Comparison of ENCODE assay signal across 11 cellular contexts in genomic region chrX:46710425-46710824, GRCh38. TPM values are rescaled to one million over a fixed set of nuclear protein-coding genes. Genes with fewer than 3 reads are reported as not detected.
DNase-seq lines count a peak whose midpoint lies in the region; ATAC-seq and TF ChIP-seq lines count a peak whose summit lies in the region.
"Had no signal": no experiment of that assay in that cellular context is flagged by ENCODE, and none has a peak within 500 bp of the region (broad histone marks: within the 10 kb centered on the region; RNA-seq: fewer than 3 reads in every experiment).

No MANE protein-coding gene starts in this region.

- H3K4me2 ChIP-seq in mesenchymal stem cell (ENCODE audit: low read length, poor library complexity, severe bottlenecking) = no peak overlapping the region

- H3K4me1 ChIP-seq in HUES48 (ENCODE audit: control insufficient read depth, insufficient read depth, low read length) = peaks cover 21% of the 10 kb centered on the region
- no peaks in the 10 kb centered on the region for H3K4me1 ChIP-seq in mesenchymal stem cell (ENCODE audit: control insufficient read depth, insufficient read depth, low read depth, low read length)

- H2AK5ac ChIP-seq in mesenchymal stem cell (ENCODE audit: low read length, severe bottlenecking) = no peak overlapping the region

- H3K14ac ChIP-seq in mesenchymal stem cell (ENCODE audit: low read length in 2 of 2) = no peak overlapping the region

- H3K18ac ChIP-seq in mesenchymal stem cell (ENCODE audit: low read depth in 1 of 2, low read length in 2 of 2) = no peak overlapping the region

- no peak overlapping the region for H3K23ac ChIP-seq in mesenchymal stem cell (ENCODE audit: low read length in 2 of 2)

- in situ Hi-C loops in astrocyte of the spinal cord (cut with HindIII; ENCODE audit: low sequenced_read_pairs) = no loop called here

- H3K9ac ChIP-seq in HUES48 (ENCODE audit: low read depth, low read length) (no peak overlapping the region), mesenchymal stem cell (ENCODE audit: low read length) (no peak overlapping the region)

- no peak overlapping the region for H3K4me3 ChIP-seq in HUES48 (ENCODE audit: low read depth, low read length)
- H3K4me3 ChIP-seq in astrocyte of the spinal cord (ENCODE audit: low read depth, low read length) = no peak overlapping the region
- no peak overlapping the region for H3K4me3 ChIP-seq in mesenchymal stem cell (ENCODE audit: insufficient read depth in 1 of 2, low read depth in 1 of 2, low read length in 2 of 2)

- peaks cover 0 to 12% (median 0%) of the 10 kb centered on the region in 3 donors for H3K27me3 Mint-ChIP-seq in CD14-positive monocyte (ENCODE audit: low read depth in 3 of 3)

- H3K4me3 Mint-ChIP-seq in CD14-positive monocyte = no peak overlapping the region

- no peak overlapping the region for H2BK12ac ChIP-seq in mesenchymal stem cell (ENCODE audit: low read length in 2 of 2)

- H3K27me3 ChIP-seq in HUES48 (ENCODE audit: control insufficient read depth, insufficient read depth, low read length) (no peaks in the 10 kb centered on the region), mesenchymal stem cell (ENCODE audit: control insufficient read depth in 1 of 2, insufficient read depth in 1 of 2, low read length in 2 of 2) (peaks cover 0 to 3% of the 10 kb centered on the region in 2 experiments)

- H3K79me1 ChIP-seq in mesenchymal stem cell (replicated peaks; ENCODE audit: low read length, poor library complexity, severe bottlenecking) = peaks cover 2% of the 10 kb centered on the region

- H3K27ac ChIP-seq in HUES48 (ENCODE audit: low read depth, low read length) = peak overlapping the region; percentile 29
- no peak overlapping the region for H3K27ac ChIP-seq in mesenchymal stem cell (ENCODE audit: low read length, poor library complexity, severe bottlenecking)
- H3K27ac ChIP-seq: 22Rv1 had no signal

- DNase-seq in DMS53 (lab: John Stamatoyannopoulos, UW) (peak; percentile 68), DMS53 treated with DMSO at 0.1 percent for 48 hours (lab: John Stamatoyannopoulos, UW; ENCODE audit: unreplicated experiment) (no peak), astrocyte of the spinal cord (ENCODE audit: low read depth, low spot score) (peak; percentile 9), mesenchymal stem cell (peak; percentile 12), CD14-positive monocyte (ENCODE audit: low spot score) (no peak), NCI-H1417 (lab: John Stamatoyannopoulos, UW) (no peak)
- DNase-seq: activated CD4-positive, alpha-beta T cell treated with anti-CD3 and anti-CD28 coated beads for 1 hour had no signal

- no peak overlapping the region for H2BK15ac ChIP-seq in mesenchymal stem cell (ENCODE audit: low read depth, poor library complexity, severe bottlenecking)

- no peak overlapping the region for H3K4ac ChIP-seq in mesenchymal stem cell (ENCODE audit: low read depth in 1 of 2, low read length in 2 of 2)

- H3K9me3 ChIP-seq in HUES48 (ENCODE audit: control insufficient read depth, insufficient read depth, low read length) (no peaks in the 10 kb centered on the region), mesenchymal stem cell (ENCODE audit: control insufficient read depth, low read length) (no peaks in the 10 kb centered on the region)

- peak overlapping the region in 1 of 7 donors; percentile 4 for H3K27ac Mint-ChIP-seq in CD14-positive monocyte

- no peak for ATAC-seq in HG02970 (IDR thresholded peaks at IDR 0.05; ENCODE audit: low FRiP score, unreplicated experiment)
- ATAC-seq: sciatic nerve had no signal

- no peak overlapping the region for H2BK120ac ChIP-seq in mesenchymal stem cell (ENCODE audit: low read depth, low read length)

- no peaks in the 10 kb centered on the region for H3K36me3 Mint-ChIP-seq in CD14-positive monocyte

- 61% methylated on average over 1 of the region's 1 CpG for WGBS in mesenchymal stem cell

- no peaks in the 10 kb centered on the region for H3K36me3 ChIP-seq in HUES48 (ENCODE audit: control insufficient read depth, insufficient read depth, low read length)
- no peaks in the 10 kb centered on the region for H3K36me3 ChIP-seq in mesenchymal stem cell (ENCODE audit: control insufficient read depth in 1 of 2, insufficient read depth in 2 of 2, low read depth in 1 of 2, low read length in 2 of 2)

- peaks cover 34% of the 10 kb centered on the region for H3K4me1 Mint-ChIP-seq in CD14-positive monocyte

- no peak overlapping the region for H4K8ac ChIP-seq in mesenchymal stem cell (ENCODE audit: low read length)

- no peak for TF ChIP-seq CTCF in astrocyte of the spinal cord (IDR thresholded peaks at IDR 0.05; ENCODE audit: low read depth, low read length)
- no peak for TF ChIP-seq CTCF in CD14-positive monocyte (IDR thresholded peaks at IDR 0.05)

- no peak overlapping the region for H2BK5ac ChIP-seq in mesenchymal stem cell (ENCODE audit: low read depth, low read length, poor library complexity, severe bottlenecking)

- peaks cover 0 to 7% (median 0%) of the 10 kb centered on the region in 7 donors for H3K9me3 Mint-ChIP-seq in CD14-positive monocyte

- H4K91ac ChIP-seq in mesenchymal stem cell (ENCODE audit: low read length) = no peak overlapping the region

- H2AFZ ChIP-seq in mesenchymal stem cell (ENCODE audit: low read depth, low read length) = no peak overlapping the region

- intact Hi-C loops in CD14-positive monocyte (cut with micrococcal nuclease) = no loop called here

RNA-seq across cellular contexts. Expression of gene SLC9A7, which starts 48.5 kb away (rescaled TPM):
- 1.7 TPM for polyA plus RNA-seq in mesenchymal stem cell (2013, experiment 1 of 2)
- 1.7 TPM for polyA plus RNA-seq in mesenchymal stem cell (2013, experiment 2 of 2)
- 1 to 10 TPM in 1 of 2 donors, under 1 TPM in 1; 0.73 to 1.0 TPM for polyA plus RNA-seq in CD14-positive monocyte

Comparison
In these comparisons a context has a peak if more than half of its experiments do, and no peak if none do; other contexts are left out.
1. DNase-seq: peak in DMS53 (single experiment), astrocyte of the spinal cord (single experiment) and mesenchymal stem cell (single experiment); none in DMS53 treated with DMSO at 0.1 percent for 48 hours (single experiment), CD14-positive monocyte (single experiment) and NCI-H1417 (0 of 3).